17 cellular contexts compared by ENCODE assay signal in genomic region chr6:170225852-170226417, GRCh38.
A peak's percentile ranks its signal among the peaks of the same experiment; 100 is the strongest.
DNase-seq lines count a peak whose midpoint lies in the region; ATAC-seq and TF ChIP-seq lines count a peak whose summit lies in the region.
"Had no signal": no experiment of that assay in that cellular context is flagged by ENCODE, and none has a peak within 500 bp of the region (broad histone marks: within the 10 kb centered on the region; RNA-seq: fewer than 3 reads in every experiment).

No MANE protein-coding gene starts in this region.

- no peaks in the 10 kb centered on the region for H3K36me3 Mint-ChIP-seq in WTC11
- H3K36me3 Mint-ChIP-seq: CD4-positive, CD25-positive, alpha-beta regulatory T cell had no signal

- H3K9me3 ChIP-seq in right cardiac atrium (ENCODE audit: control insufficient read depth, low read length) (no peaks in the 10 kb centered on the region), psoas muscle (no peaks in the 10 kb centered on the region), MG63 (no peaks in the 10 kb centered on the region)

- H3K27ac ChIP-seq in right cardiac atrium (ENCODE audit: low read length) (no peak overlapping the region), psoas muscle (peak overlapping the region; percentile 53)
- H3K27ac ChIP-seq: dorsolateral prefrontal cortex, parathyroid adenoma had no signal

- no peaks in the 10 kb centered on the region for H3K36me3 ChIP-seq in psoas muscle (ENCODE audit: insufficient read depth in 1 of 2, low read depth in 1 of 2)
- H3K36me3 ChIP-seq in MG63 = no peaks in the 10 kb centered on the region

- TF ChIP-seq CTCF in WTC11 (IDR thresholded peaks at IDR 0.05) = no peak
- no peak for TF ChIP-seq CTCF in psoas muscle (IDR thresholded peaks at IDR 0.05)

- H3K4me1 ChIP-seq in right cardiac atrium (ENCODE audit: control insufficient read depth, insufficient read depth, low read length) (no peaks in the 10 kb centered on the region), psoas muscle (peaks cover 37% of the 10 kb centered on the region)
- H3K4me1 ChIP-seq: parathyroid adenoma had no signal

- CTCF ChIA-PET in WTC11 (lab: Charles Lee) = no interaction called here

- no peaks in the 10 kb centered on the region for H3K27me3 ChIP-seq in right cardiac atrium (ENCODE audit: control insufficient read depth, insufficient read depth)
- H3K27me3 ChIP-seq in psoas muscle (ENCODE audit: insufficient read depth in 3 of 3, low read length in 2 of 3) = no peaks in the 10 kb centered on the region
- no peaks in the 10 kb centered on the region for H3K27me3 ChIP-seq in MG63
- H3K27me3 ChIP-seq: dorsolateral prefrontal cortex had no signal

- POLR2A ChIA-PET in WTC11 (lab: Charles Lee) = no interaction called here

- peak overlapping the region; percentile 22; the same call in 1 of the 2 replicates for H3K27ac Mint-ChIP-seq in WTC11

- intact Hi-C loops in right cardiac atrium (cut with DNase I) = no loop called here
- intact Hi-C loops in psoas muscle (cut with DNase I) = no loop called here

- no peaks in the 10 kb centered on the region; the same call in 1 of the 2 replicates for H3K27me3 Mint-ChIP-seq in WTC11 (ENCODE audit: low read depth)

- 67% methylated on average over 22 of the region's 22 CpGs for WGBS in right cardiac atrium
- 35 to 38% (median 37%) methylated on average over 22 of the region's 22 CpGs for WGBS in psoas muscle, 3 donors

- peaks cover 12% of the 10 kb centered on the region for H3K4me1 Mint-ChIP-seq in WTC11

- H3K9me3 Mint-ChIP-seq in WTC11 = no peaks in the 10 kb centered on the region
- H3K9me3 Mint-ChIP-seq: CD4-positive, CD25-positive, alpha-beta regulatory T cell had no signal

- H3K4me3 ChIP-seq in right cardiac atrium (ENCODE audit: low read length) = no peak overlapping the region
- no peak overlapping the region for H3K4me3 ChIP-seq in psoas muscle
- no peak overlapping the region for H3K4me3 ChIP-seq in MG63
- H3K4me3 ChIP-seq: dorsolateral prefrontal cortex, GM12878 had no signal

- no peak for ATAC-seq in WTC11
- ATAC-seq in right cardiac atrium = peak; percentile 26 to 40
- ATAC-seq in psoas muscle = peak; percentile 47 to 75 (median 66)
- no peak for ATAC-seq in GM21423 (IDR thresholded peaks at IDR 0.05; ENCODE audit: unreplicated experiment)
- ATAC-seq: GM12878 had no signal

- no peak overlapping the region for H3K4me3 Mint-ChIP-seq in WTC11
- H3K4me3 Mint-ChIP-seq: CD4-positive, CD25-positive, alpha-beta regulatory T cell had no signal

- peak; percentile 21 for DNase-seq in DMS53 (lab: John Stamatoyannopoulos, UW)
- DNase-seq in DMS53 treated with DMSO at 0.1 percent for 48 hours (lab: John Stamatoyannopoulos, UW; ENCODE audit: unreplicated experiment) = no peak
- no peak for DNase-seq in WTC11 (ENCODE audit: low spot score)
- DNase-seq in right cardiac atrium = peak in 1 of 3 donors; percentile 52
- peak; percentile 44 to 68 for DNase-seq in psoas muscle
- no peak for DNase-seq in activated CD4-positive, CD25-positive, alpha-beta regulatory T cell (lab: John Stamatoyannopoulos, UW)
- no peak for DNase-seq in MG63
- DNase-seq: 8988T; activated gamma-delta T cell treated with Interleukin-2 at 50 U/mL for 16 hours; CD4-positive, CD25-positive, alpha-beta regulatory T cell; IMR-90; NCI-H1417; OCI-M1 had no signal

TF ChIP-seq in WTC11, 78 proteins besides CTCF, POLR2A, EP300 and RAD21 (continues in another document):
- TF ChIP-seq IRF1 (CRISPR knock-in tag; IDR thresholded peaks at IDR 0.05) = no peak
- TF ChIP-seq IRF2 (CRISPR knock-in tag; IDR thresholded peaks at IDR 0.05; ENCODE audit: borderline replicate concordance, low read depth) = no peak
- no peak for TF ChIP-seq ZNF425 (CRISPR knock-in tag; conservative IDR thresholded peaks at IDR 0.05)
- no peak for TF ChIP-seq ATF6 (CRISPR knock-in tag; IDR thresholded peaks at IDR 0.05)
- no peak for TF ChIP-seq ZNF138 (CRISPR knock-in tag; conservative IDR thresholded peaks at IDR 0.05)
- no peak for TF ChIP-seq E2F5 (CRISPR knock-in tag; IDR thresholded peaks at IDR 0.05)
- no peak for TF ChIP-seq ZSCAN18 (CRISPR knock-in tag; IDR thresholded peaks at IDR 0.05)
- no peak for TF ChIP-seq MXD4 (CRISPR knock-in tag; IDR thresholded peaks at IDR 0.05; ENCODE audit: borderline replicate concordance)
- TF ChIP-seq ZNF121 (CRISPR knock-in tag; IDR thresholded peaks at IDR 0.05) = no peak
- TF ChIP-seq CBFB (CRISPR knock-in tag; IDR thresholded peaks at IDR 0.05; ENCODE audit: low read depth) = no peak
- no peak for TF ChIP-seq ZNF219 (CRISPR knock-in tag; IDR thresholded peaks at IDR 0.05; ENCODE audit: borderline replicate concordance)
- no peak for TF ChIP-seq RORB (CRISPR knock-in tag; IDR thresholded peaks at IDR 0.05)
- no peak for TF ChIP-seq ZNF423 (CRISPR knock-in tag; IDR thresholded peaks at IDR 0.05)

Comparison
In these comparisons a context has a peak if more than half of its experiments do, and no peak if none do; other contexts are left out.
1. DNase-seq: peak in DMS53 (single experiment) and psoas muscle (2 of 2); none in DMS53 treated with DMSO at 0.1 percent for 48 hours (single experiment), WTC11 (single experiment), activated CD4-positive, CD25-positive, alpha-beta regulatory T cell (0 of 4) and MG63 (single experiment).
2. ATAC-seq: peak in right cardiac atrium (2 of 2) and psoas muscle (4 of 4); none in WTC11 (single experiment) and GM21423 (single experiment).